In genomic region chr1:2192031-2192995, GRCh38 we compare ENCODE assay signal across 8 cellular contexts. TPM values are rescaled to one million over a fixed set of nuclear protein-coding genes. Genes with fewer than 3 reads are reported as not detected.
DNase-seq lines count a peak whose midpoint lies in the region; ATAC-seq and TF ChIP-seq lines count a peak whose summit lies in the region.

No MANE protein-coding gene starts in this region.

- H3K36me3 ChIP-seq in body of pancreas (replicated peaks in 1 of 2; ENCODE audit: insufficient read depth in 1 of 2, low read depth in 2 of 2) (no peaks in the 10 kb centered on the region), mesodermal cell (ENCODE audit: control insufficient read depth, insufficient read depth, low read length) (peaks cover 24% of the 10 kb centered on the region), thoracic aorta (no peaks in the 10 kb centered on the region)

- H3K27ac Mint-ChIP-seq in activated CD4-positive, alpha-beta T cell treated with anti-CD3 and anti-CD28 coated beads, Interleukin-2, amount 10 ng/mL, durations not matched to agents 24 days and 14 days: peak overlapping the region; percentile 63

- no peaks in the 10 kb centered on the region for H3K9me3 Mint-ChIP-seq in activated CD4-positive, alpha-beta T cell treated with anti-CD3 and anti-CD28 coated beads, Interleukin-2, amount 10 ng/mL, durations not matched to agents 24 days and 14 days

- peaks cover 6% of the 10 kb centered on the region for H3K4me1 Mint-ChIP-seq in activated CD4-positive, alpha-beta T cell treated with anti-CD3 and anti-CD28 coated beads, Interleukin-2, amount 10 ng/mL, durations not matched to agents 24 days and 14 days

- peak overlapping the region; percentile 23 for H3K4me3 Mint-ChIP-seq in activated CD4-positive, alpha-beta T cell treated with anti-CD3 and anti-CD28 coated beads, Interleukin-2, amount 10 ng/mL, durations not matched to agents 24 days and 14 days

- no peak for ATAC-seq in body of pancreas
- ATAC-seq in thoracic aorta (ENCODE audit: insufficient number of reproducible peaks, low FRiP score, low read depth): no peak
- ATAC-seq in GM19324 (IDR thresholded peaks at IDR 0.05; ENCODE audit: low FRiP score, unreplicated experiment): no peak
- no peak for ATAC-seq in HG03045 (IDR thresholded peaks at IDR 0.05; ENCODE audit: unreplicated experiment)

- H3K27me3 ChIP-seq in body of pancreas (no peaks in the 10 kb centered on the region), thoracic aorta (replicated peaks; ENCODE audit: insufficient read depth) (no peaks in the 10 kb centered on the region)

- peaks cover 5% of the 10 kb centered on the region for H3K36me3 Mint-ChIP-seq in activated CD4-positive, alpha-beta T cell treated with anti-CD3 and anti-CD28 coated beads, Interleukin-2, amount 10 ng/mL, durations not matched to agents 24 days and 14 days (ENCODE audit: low read depth)

- no peaks in the 10 kb centered on the region for H3K27me3 Mint-ChIP-seq in activated CD4-positive, alpha-beta T cell treated with anti-CD3 and anti-CD28 coated beads, Interleukin-2, amount 10 ng/mL, durations not matched to agents 24 days and 14 days

- intact Hi-C loops in activated CD4-positive, alpha-beta T cell treated with anti-CD3 and anti-CD28 coated beads, Interleukin-2, amount 10 ng/mL, durations not matched to agents 24 days and 14 days (cut with micrococcal nuclease): no loop called here
- intact Hi-C loops in body of pancreas (cut with DNase I): loop anchor here (5.0 kb wide), 1 partner anchor 40 kb away; no protein-coding TSS in a partner anchor

- no peaks in the 10 kb centered on the region for H3K9me3 ChIP-seq in body of pancreas
- no peaks in the 10 kb centered on the region for H3K9me3 ChIP-seq in mesodermal cell (ENCODE audit: control insufficient read depth, low read length)
- no peaks in the 10 kb centered on the region for H3K9me3 ChIP-seq in thoracic aorta

- no peak for TF ChIP-seq POLR2A in body of pancreas (IDR thresholded peaks at IDR 0.05)

- no peak overlapping the region for H3K4me3 ChIP-seq in body of pancreas
- no peak overlapping the region for H3K4me3 ChIP-seq in mesodermal cell (ENCODE audit: extremely low read depth, insufficient read depth, low read length, poor library complexity, severe bottlenecking)
- H3K4me3 ChIP-seq in thoracic aorta: peak overlapping the region; percentile 50

- peaks cover 58% of the 10 kb centered on the region for H3K4me1 ChIP-seq in body of pancreas
- H3K4me1 ChIP-seq in mesodermal cell (ENCODE audit: control insufficient read depth, insufficient read depth, low read length, poor library complexity, severe bottlenecking): peaks cover 26% of the 10 kb centered on the region
- peaks cover 40 to 55% of the 10 kb centered on the region in 2 donors for H3K4me1 ChIP-seq in thoracic aorta (ENCODE audit: control insufficient read depth in 1 of 2, low read depth in 2 of 2)

- no peak for TF ChIP-seq CTCF in body of pancreas (IDR thresholded peaks at IDR 0.05)
- TF ChIP-seq CTCF in thoracic aorta (IDR thresholded peaks at IDR 0.05): no peak

- 67 to 71% methylated on average over 10 to 30 of the region's 30 CpGs for WGBS in body of pancreas, 2 donors
- WGBS in mesodermal cell (ENCODE audit: insufficient coverage in 2 of 2), 2 experiments: 96 to 97% methylated on average over 27 to 28 of the region's 30 CpGs

- DNase-seq in activated CD4-positive, alpha-beta T cell treated with anti-CD3 and anti-CD28 coated beads, Interleukin-2, amount 10 ng/mL, durations not matched to agents 24 days and 14 days: no peak
- no peak for DNase-seq in activated CD4-positive, alpha-beta T cell treated with anti-CD3 and anti-CD28 coated beads for 48 hours
- DNase-seq in body of pancreas: peak in 1 of 4 donors; percentile 40
- no peak for DNase-seq in thoracic aorta (ENCODE audit: low spot score)
- DNase-seq in foreskin melanocyte: no peak

- H3K27ac ChIP-seq in body of pancreas (peak overlapping the region in 3 of 4 donors; percentile 25 to 100 (median 99)), mesodermal cell (ENCODE audit: low read depth, low read length, severe bottlenecking) (peak overlapping the region; percentile 16), thoracic aorta (peak overlapping the region; percentile 83 to 98)

RNA-seq across cellular contexts. Expression of gene FAAP20, which starts 2.3 kb away (rescaled TPM):
- 55.8 and 60.3 TPM in 2 replicates for total RNA-seq in activated CD4-positive, alpha-beta T cell treated with anti-CD3 and anti-CD28 coated beads, Interleukin-2, amount 10 ng/mL, durations not matched to agents 24 days and 14 days
- total RNA-seq in body of pancreas: 10 to 100 TPM; 19.8 to 23.6 TPM
- 106 TPM for polyA plus RNA-seq in mesodermal cell (2013, experiment 1 of 2)
- polyA plus RNA-seq in mesodermal cell (2013, experiment 2 of 2): 81.5 TPM
- total RNA-seq in thoracic aorta: 10 to 100 TPM; 29.1 to 52.6 TPM

RNA-seq across cellular contexts. Expression of gene SKI, which starts 35.8 kb away (rescaled TPM):
- 40.7 and 41.1 TPM in 2 replicates for total RNA-seq in activated CD4-positive, alpha-beta T cell treated with anti-CD3 and anti-CD28 coated beads, Interleukin-2, amount 10 ng/mL, durations not matched to agents 24 days and 14 days
- total RNA-seq in body of pancreas: 10 to 100 TPM; 15.8 to 33.0 TPM
- polyA plus RNA-seq in mesodermal cell (2013, experiment 1 of 2): 38.8 TPM
- polyA plus RNA-seq in mesodermal cell (2013, experiment 2 of 2): 30.8 TPM
- total RNA-seq in thoracic aorta: 100 to 1,000 TPM; 135 to 138 TPM

Comparison
In these comparisons a context has a peak if more than half of its experiments do, and no peak if none do; other contexts are left out.
1. H3K27ac ChIP-seq: peak in every context shown above with its lines; median percentile 99 in body of pancreas; 90 in thoracic aorta; 16 in mesodermal cell.